ENCODE assay signal across 1 cellular context in the genomic region with DNA sequence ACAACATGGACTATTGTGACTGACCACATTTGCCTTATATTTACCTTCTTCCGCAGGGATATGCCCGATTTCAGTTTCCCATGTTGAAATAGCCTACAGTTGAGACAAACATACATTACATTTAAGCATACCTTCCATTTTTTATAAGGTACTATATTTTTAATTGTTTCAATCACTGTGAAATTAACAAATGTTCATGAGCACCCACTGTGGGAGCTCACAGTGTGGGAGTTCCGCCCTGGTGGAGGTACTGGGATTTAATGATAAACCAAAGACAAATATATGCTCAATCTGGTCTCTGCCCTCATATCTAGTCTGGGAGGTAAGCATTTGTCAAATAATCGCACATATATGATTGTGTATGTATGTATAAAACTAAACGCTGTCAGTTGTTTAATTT.
TF ChIP-seq lines count a peak whose summit lies in the region.

No MANE protein-coding gene starts in this region.

TF ChIP-seq in GM23338, 12 proteins besides CTCF, POLR2A, EP300 and RAD21 (continued from another document):
- TF ChIP-seq, protein P1, sequence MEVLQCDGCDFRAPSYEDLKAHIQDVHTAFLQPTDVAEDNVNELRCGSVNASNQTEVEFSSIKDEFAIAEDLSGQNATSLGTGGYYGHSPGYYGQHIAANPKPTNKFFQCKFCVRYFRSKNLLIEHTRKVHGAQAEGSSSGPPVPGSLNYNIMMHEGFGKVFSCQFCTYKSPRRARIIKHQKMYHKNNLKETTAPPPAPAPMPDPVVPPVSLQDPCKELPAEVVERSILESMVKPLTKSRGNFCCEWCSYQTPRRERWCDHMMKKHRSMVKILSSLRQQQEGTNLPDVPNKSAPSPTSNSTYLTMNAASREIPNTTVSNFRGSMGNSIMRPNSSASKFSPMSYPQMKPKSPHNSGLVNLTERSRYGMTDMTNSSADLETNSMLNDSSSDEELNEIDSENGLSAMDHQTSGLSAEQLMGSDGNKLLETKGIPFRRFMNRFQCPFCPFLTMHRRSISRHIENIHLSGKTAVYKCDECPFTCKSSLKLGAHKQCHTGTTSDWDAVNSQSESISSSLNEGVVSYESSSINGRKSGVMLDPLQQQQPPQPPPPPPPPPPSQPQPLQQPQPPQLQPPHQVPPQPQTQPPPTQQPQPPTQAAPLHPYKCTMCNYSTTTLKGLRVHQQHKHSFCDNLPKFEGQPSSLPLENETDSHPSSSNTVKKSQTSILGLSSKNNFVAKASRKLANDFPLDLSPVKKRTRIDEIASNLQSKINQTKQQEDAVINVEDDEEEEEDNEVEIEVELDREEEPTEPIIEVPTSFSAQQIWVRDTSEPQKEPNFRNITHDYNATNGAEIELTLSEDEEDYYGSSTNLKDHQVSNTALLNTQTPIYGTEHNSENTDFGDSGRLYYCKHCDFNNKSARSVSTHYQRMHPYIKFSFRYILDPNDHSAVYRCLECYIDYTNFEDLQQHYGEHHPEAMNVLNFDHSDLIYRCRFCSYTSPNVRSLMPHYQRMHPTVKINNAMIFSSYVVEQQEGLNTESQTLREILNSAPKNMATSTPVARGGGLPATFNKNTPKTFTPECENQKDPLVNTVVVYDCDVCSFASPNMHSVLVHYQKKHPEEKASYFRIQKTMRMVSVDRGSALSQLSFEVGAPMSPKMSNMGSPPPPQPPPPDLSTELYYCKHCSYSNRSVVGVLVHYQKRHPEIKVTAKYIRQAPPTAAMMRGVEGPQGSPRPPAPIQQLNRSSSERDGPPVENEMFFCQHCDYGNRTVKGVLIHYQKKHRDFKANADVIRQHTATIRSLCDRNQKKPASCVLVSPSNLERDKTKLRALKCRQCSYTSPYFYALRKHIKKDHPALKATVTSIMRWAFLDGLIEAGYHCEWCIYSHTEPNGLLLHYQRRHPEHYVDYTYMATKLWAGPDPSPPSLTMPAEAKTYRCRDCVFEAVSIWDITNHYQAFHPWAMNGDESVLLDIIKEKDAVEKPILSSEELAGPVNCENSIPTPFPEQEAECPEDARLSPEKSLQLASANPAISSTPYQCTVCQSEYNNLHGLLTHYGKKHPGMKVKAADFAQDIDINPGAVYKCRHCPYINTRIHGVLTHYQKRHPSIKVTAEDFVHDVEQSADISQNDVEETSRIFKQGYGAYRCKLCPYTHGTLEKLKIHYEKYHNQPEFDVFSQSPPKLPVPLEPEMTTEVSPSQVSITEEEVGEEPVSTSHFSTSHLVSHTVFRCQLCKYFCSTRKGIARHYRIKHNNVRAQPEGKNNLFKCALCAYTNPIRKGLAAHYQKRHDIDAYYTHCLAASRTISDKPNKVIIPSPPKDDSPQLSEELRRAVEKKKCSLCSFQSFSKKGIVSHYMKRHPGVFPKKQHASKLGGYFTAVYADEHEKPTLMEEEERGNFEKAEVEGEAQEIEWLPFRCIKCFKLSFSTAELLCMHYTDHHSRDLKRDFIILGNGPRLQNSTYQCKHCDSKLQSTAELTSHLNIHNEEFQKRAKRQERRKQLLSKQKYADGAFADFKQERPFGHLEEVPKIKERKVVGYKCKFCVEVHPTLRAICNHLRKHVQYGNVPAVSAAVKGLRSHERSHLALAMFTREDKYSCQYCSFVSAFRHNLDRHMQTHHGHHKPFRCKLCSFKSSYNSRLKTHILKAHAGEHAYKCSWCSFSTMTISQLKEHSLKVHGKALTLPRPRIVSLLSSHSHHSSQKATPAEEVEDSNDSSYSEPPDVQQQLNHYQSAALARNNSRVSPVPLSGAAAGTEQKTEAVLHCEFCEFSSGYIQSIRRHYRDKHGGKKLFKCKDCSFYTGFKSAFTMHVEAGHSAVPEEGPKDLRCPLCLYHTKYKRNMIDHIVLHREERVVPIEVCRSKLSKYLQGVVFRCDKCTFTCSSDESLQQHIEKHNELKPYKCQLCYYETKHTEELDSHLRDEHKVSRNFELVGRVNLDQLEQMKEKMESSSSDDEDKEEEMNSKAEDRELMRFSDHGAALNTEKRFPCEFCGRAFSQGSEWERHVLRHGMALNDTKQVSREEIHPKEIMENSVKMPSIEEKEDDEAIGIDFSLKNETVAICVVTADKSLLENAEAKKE (CRISPR knock-in tag; IDR thresholded peaks at IDR 0.05) = no peak
- TF ChIP-seq, protein P2, sequence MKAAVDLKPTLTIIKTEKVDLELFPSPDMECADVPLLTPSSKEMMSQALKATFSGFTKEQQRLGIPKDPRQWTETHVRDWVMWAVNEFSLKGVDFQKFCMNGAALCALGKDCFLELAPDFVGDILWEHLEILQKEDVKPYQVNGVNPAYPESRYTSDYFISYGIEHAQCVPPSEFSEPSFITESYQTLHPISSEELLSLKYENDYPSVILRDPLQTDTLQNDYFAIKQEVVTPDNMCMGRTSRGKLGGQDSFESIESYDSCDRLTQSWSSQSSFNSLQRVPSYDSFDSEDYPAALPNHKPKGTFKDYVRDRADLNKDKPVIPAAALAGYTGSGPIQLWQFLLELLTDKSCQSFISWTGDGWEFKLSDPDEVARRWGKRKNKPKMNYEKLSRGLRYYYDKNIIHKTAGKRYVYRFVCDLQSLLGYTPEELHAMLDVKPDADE (IDR thresholded peaks at IDR 0.05) = no peak
